1 cellular context compared by ENCODE assay signal in genomic region chr2:80154231-80154915, GRCh38.
TF ChIP-seq lines count a peak whose summit lies in the region.

No MANE protein-coding gene starts in this region.

TF ChIP-seq in K562, 482 proteins besides CTCF, POLR2A, EP300 and RAD21 (continued from another document):
- TF ChIP-seq MTA2 (IDR thresholded peaks at IDR 0.05; ENCODE audit: low read depth), result 0 out of 2 replicates have a peak, but pooled peaks have one; percentile 39
- TF ChIP-seq, protein P1, sequence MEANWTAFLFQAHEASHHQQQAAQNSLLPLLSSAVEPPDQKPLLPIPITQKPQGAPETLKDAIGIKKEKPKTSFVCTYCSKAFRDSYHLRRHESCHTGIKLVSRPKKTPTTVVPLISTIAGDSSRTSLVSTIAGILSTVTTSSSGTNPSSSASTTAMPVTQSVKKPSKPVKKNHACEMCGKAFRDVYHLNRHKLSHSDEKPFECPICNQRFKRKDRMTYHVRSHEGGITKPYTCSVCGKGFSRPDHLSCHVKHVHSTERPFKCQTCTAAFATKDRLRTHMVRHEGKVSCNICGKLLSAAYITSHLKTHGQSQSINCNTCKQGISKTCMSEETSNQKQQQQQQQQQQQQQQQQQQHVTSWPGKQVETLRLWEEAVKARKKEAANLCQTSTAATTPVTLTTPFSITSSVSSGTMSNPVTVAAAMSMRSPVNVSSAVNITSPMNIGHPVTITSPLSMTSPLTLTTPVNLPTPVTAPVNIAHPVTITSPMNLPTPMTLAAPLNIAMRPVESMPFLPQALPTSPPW (CRISPR knock-in tag; IDR thresholded peaks at IDR 0.05), result no peak
- peak; percentile 75 for TF ChIP-seq CBFA2T3 (IDR thresholded peaks at IDR 0.05)
- TF ChIP-seq ZNF668 (CRISPR knock-in tag; IDR thresholded peaks at IDR 0.05), result 0 out of 2 replicates have a peak, but pooled peaks have one; percentile 39
- peak; percentile 11; the same call in 1 of the 2 replicates for TF ChIP-seq RAD51 (IDR thresholded peaks at IDR 0.05; ENCODE audit: borderline replicate concordance, low read depth)
- TF ChIP-seq HMG20B (CRISPR knock-in tag; IDR thresholded peaks at IDR 0.05), result no peak
- no peak for TF ChIP-seq LCOR (CRISPR knock-in tag; IDR thresholded peaks at IDR 0.05)
- peak; percentile 42; the same call in 1 of the 2 replicates for TF ChIP-seq ADNP (tag; IDR thresholded peaks at IDR 0.05)
- TF ChIP-seq NR1H2 (CRISPR knock-in tag; IDR thresholded peaks at IDR 0.05), result no peak
- no peak for TF ChIP-seq EWSR1 (IDR thresholded peaks at IDR 0.05; ENCODE audit: borderline replicate concordance, low read depth, partially characterized antibody)
- TF ChIP-seq CXXC5 (CRISPR knock-in tag; IDR thresholded peaks at IDR 0.05), result peak; percentile 50
- no peak for TF ChIP-seq GTF2E2 (tag; IDR thresholded peaks at IDR 0.05)
- 0 out of 2 replicates have a peak, but pooled peaks have one; percentile 41 for TF ChIP-seq TOE1 (IDR thresholded peaks at IDR 0.05; ENCODE audit: borderline replicate concordance)
- no peak for TF ChIP-seq TOE1 (CRISPR knock-in tag; IDR thresholded peaks at IDR 0.05; ENCODE audit: borderline replicate concordance, low read depth)
- TF ChIP-seq DNMT1 (IDR thresholded peaks at IDR 0.05), result no peak
- no peak for TF ChIP-seq HDAC2 (IDR thresholded peaks at IDR 0.05)
- TF ChIP-seq CBFA2T2 (conservative IDR thresholded peaks at IDR 0.05), result peak; percentile 56
- no peak for TF ChIP-seq SMC3 (conservative IDR thresholded peaks at IDR 0.05; ENCODE audit: insufficient read depth, low read depth, low read length)
- TF ChIP-seq NCOA1 (IDR thresholded peaks at IDR 0.05; ENCODE audit: low read depth), result peak; percentile 50; the same call in 1 of the 2 replicates
- TF ChIP-seq XRCC4 (IDR thresholded peaks at IDR 0.05; ENCODE audit: extremely low read depth, insufficient read depth, insufficient read length), result no peak
- no peak for TF ChIP-seq STAG1 (CRISPR knock-in tag; IDR thresholded peaks at IDR 0.05; ENCODE audit: borderline replicate concordance)
- no peak for TF ChIP-seq MCM7 (IDR thresholded peaks at IDR 0.05)
- 0 out of 2 replicates have a peak, but pooled peaks have one; percentile 10 for TF ChIP-seq ZNF589 (CRISPR knock-in tag; IDR thresholded peaks at IDR 0.05; ENCODE audit: low read depth)
- peak; percentile 74 for TF ChIP-seq STAT5A (IDR thresholded peaks at IDR 0.05; ENCODE audit: borderline replicate concordance, low read length)
- TF ChIP-seq GATAD2A (IDR thresholded peaks at IDR 0.05), result 0 out of 2 replicates have a peak, but pooled peaks have one; percentile 36
- TF ChIP-seq TCFL5 (CRISPR knock-in tag; conservative IDR thresholded peaks at IDR 0.05), result no peak
- no peak for TF ChIP-seq PHF8 (IDR thresholded peaks at IDR 0.05; ENCODE audit: borderline replicate concordance, low read length)
- TF ChIP-seq, protein P2, sequence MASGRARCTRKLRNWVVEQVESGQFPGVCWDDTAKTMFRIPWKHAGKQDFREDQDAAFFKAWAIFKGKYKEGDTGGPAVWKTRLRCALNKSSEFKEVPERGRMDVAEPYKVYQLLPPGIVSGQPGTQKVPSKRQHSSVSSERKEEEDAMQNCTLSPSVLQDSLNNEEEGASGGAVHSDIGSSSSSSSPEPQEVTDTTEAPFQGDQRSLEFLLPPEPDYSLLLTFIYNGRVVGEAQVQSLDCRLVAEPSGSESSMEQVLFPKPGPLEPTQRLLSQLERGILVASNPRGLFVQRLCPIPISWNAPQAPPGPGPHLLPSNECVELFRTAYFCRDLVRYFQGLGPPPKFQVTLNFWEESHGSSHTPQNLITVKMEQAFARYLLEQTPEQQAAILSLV (tag; IDR thresholded peaks at IDR 0.05), result no peak
- TF ChIP-seq IRF2 (CRISPR knock-in tag; IDR thresholded peaks at IDR 0.05), result no peak
- no peak for TF ChIP-seq ATF3 (IDR thresholded peaks at IDR 0.05)
- TF ChIP-seq ATF3 (CRISPR knock-in tag; conservative IDR thresholded peaks at IDR 0.05), result no peak
- TF ChIP-seq ARID1B (IDR thresholded peaks at IDR 0.05), result peak; percentile 89
- TF ChIP-seq WHSC1 (IDR thresholded peaks at IDR 0.05; ENCODE audit: low read length), result no peak
- TF ChIP-seq C11orf30 (IDR thresholded peaks at IDR 0.05; ENCODE audit: low read depth), result peak; percentile 49; the same call in 1 of the 2 replicates
- TF ChIP-seq, protein P3, sequence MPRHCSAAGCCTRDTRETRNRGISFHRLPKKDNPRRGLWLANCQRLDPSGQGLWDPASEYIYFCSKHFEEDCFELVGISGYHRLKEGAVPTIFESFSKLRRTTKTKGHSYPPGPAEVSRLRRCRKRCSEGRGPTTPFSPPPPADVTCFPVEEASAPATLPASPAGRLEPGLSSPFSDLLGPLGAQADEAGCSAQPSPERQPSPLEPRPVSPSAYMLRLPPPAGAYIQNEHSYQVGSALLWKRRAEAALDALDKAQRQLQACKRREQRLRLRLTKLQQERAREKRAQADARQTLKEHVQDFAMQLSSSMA (CRISPR knock-in tag; IDR thresholded peaks at IDR 0.05), result no peak
- peak in 1 of 2 experiments; percentile 36; a peak in 1 of 4 replicates for TF ChIP-seq RCOR1 (IDR thresholded peaks at IDR 0.05; ENCODE audit: borderline replicate concordance in 1 of 2, low read depth in 2 of 2, low read length in 2 of 2)
- peak; percentile 58; the same call in 1 of the 2 replicates for TF ChIP-seq TEAD4 (IDR thresholded peaks at IDR 0.05; ENCODE audit: low read length)
- no peak for TF ChIP-seq TEAD4 (CRISPR knock-in tag; IDR thresholded peaks at IDR 0.05; ENCODE audit: borderline replicate concordance)
- TF ChIP-seq PML (IDR thresholded peaks at IDR 0.05; ENCODE audit: low read length), result no peak
- no peak for TF ChIP-seq SUPT5H (IDR thresholded peaks at IDR 0.05)
- TF ChIP-seq NKRF (IDR thresholded peaks at IDR 0.05; ENCODE audit: borderline replicate concordance), result no peak
- no peak for TF ChIP-seq STAT5B (CRISPR knock-in tag; IDR thresholded peaks at IDR 0.05)
- TF ChIP-seq ZEB2 (IDR thresholded peaks at IDR 0.05), result 0 out of 2 replicates have a peak, but pooled peaks have one; percentile 25
- TF ChIP-seq NFYB (IDR thresholded peaks at IDR 0.05; ENCODE audit: extremely low read depth, insufficient read length), result no peak
- no peak for TF ChIP-seq XRCC3 (IDR thresholded peaks at IDR 0.05)
- peak; percentile 62 for TF ChIP-seq TAL1 (IDR thresholded peaks at IDR 0.05)
- TF ChIP-seq NCOR1 (IDR thresholded peaks at IDR 0.05), result peak; percentile 54; the same call in 1 of the 2 replicates
- TF ChIP-seq TCF3 (CRISPR knock-in tag; IDR thresholded peaks at IDR 0.05), result peak; percentile 70
- TF ChIP-seq DPF2 (IDR thresholded peaks at IDR 0.05), result peak; percentile 66
- 0 out of 2 replicates have a peak, but pooled peaks have one; percentile 41 for TF ChIP-seq SMAD4 (CRISPR knock-in tag; conservative IDR thresholded peaks at IDR 0.05)
- no peak for TF ChIP-seq PCBP1 (IDR thresholded peaks at IDR 0.05; ENCODE audit: low read depth, low read length, poor library complexity, severe bottlenecking)
- TF ChIP-seq, protein P4, sequence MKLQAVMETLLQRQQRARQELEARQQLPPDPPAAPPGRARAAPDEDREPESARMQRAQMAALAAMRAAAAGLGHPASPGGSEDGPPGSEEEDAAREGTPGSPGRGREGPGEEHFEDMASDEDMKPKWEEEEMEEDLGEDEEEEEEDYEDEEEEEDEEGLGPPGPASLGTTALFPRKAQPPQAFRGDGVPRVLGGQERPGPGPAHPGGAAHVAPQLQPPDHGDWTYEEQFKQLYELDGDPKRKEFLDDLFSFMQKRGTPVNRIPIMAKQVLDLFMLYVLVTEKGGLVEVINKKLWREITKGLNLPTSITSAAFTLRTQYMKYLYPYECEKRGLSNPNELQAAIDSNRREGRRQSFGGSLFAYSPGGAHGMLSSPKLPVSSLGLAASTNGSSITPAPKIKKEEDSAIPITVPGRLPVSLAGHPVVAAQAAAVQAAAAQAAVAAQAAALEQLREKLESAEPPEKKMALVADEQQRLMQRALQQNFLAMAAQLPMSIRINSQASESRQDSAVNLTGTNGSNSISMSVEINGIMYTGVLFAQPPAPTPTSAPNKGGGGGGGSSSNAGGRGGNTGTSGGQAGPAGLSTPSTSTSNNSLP (IDR thresholded peaks at IDR 0.05; ENCODE audit: borderline replicate concordance, low read depth, low read length), result 0 out of 2 replicates have a peak, but pooled peaks have one; percentile 73
- peak; percentile 42 for TF ChIP-seq HDAC3 (IDR thresholded peaks at IDR 0.05; ENCODE audit: borderline replicate concordance, partially characterized antibody)
- 0 out of 2 replicates have a peak, but pooled peaks have one; percentile 27 for TF ChIP-seq MYC (IDR thresholded peaks at IDR 0.05; ENCODE audit: low read depth, low read length)
- TF ChIP-seq MYC (CRISPR knock-in tag; IDR thresholded peaks at IDR 0.05; ENCODE audit: borderline replicate concordance, low read depth), result no peak
- peak; percentile 16 for TF ChIP-seq DACH1 (IDR thresholded peaks at IDR 0.05; ENCODE audit: partially characterized antibody)
- 0 out of 2 replicates have a peak, but pooled peaks have one; percentile 34 for TF ChIP-seq SMARCE1 (IDR thresholded peaks at IDR 0.05)
- TF ChIP-seq ZSCAN29 (IDR thresholded peaks at IDR 0.05), result no peak
- TF ChIP-seq TRIM28 (IDR thresholded peaks at IDR 0.05), result no peak
- no peak for TF ChIP-seq NFE2 (IDR thresholded peaks at IDR 0.05; ENCODE audit: low read depth)
- no peak for TF ChIP-seq NFIC (IDR thresholded peaks at IDR 0.05)
- no peak for TF ChIP-seq ETS1 (conservative IDR thresholded peaks at IDR 0.05; ENCODE audit: control insufficient read depth, low read depth, low read length)
- peak; percentile 50 for TF ChIP-seq ZNF592 (IDR thresholded peaks at IDR 0.05)
